Comparison of ENCODE assay signal across 8 cellular contexts in the genomic region with DNA sequence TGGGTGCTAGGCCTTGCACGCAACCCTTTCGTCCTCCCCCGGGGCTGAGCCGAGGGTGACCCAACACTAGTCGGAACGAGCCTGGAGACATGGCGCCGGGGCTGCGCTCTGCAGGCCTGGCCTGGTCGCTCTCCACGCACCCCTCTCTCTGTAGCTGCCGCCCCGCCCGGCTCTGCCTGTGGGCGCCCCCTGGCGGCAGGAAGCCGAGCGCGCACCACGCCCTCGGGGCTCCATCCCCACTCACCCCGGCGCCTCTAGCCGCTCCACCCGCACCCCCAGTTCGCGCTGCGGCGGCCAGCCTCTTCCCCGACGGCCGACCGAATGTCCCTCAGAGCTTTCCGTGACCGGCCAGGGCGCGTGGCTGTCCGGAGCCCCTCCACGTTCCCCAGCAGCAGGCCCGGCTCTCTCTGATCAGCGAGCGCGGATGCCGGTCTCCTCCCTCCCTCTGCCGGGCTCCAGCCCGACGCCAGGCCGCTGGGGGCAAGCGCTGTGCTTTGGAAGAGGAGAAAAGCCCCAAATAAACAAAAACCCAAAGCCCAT. TPM values are rescaled to one million over a fixed set of nuclear protein-coding genes. Genes with fewer than 3 reads are reported as not detected.
DNase-seq lines count a peak whose midpoint lies in the region; ATAC-seq, FAIRE-seq and TF ChIP-seq lines count a peak whose summit lies in the region.

No MANE protein-coding gene starts in this region.

- POLR2A ChIA-PET in RWPE1 (lab: Yijun Ruan, JAX; ENCODE audit: low non-redundant PET) = no interaction called here

- peaks cover 0 to 12% (median 7%) of the 10 kb centered on the region in 3 donors for H3K4me1 ChIP-seq in pancreas
- H3K4me1 ChIP-seq in upper lobe of right lung = peaks cover 27% of the 10 kb centered on the region

- H3K9me3 Mint-ChIP-seq in glutamatergic neuron (ENCODE audit: unreplicated experiment) = peaks cover 6% of the 10 kb centered on the region

- H3K27ac ChIP-seq in C4-2B (no peak overlapping the region), RWPE1 (no peak overlapping the region), pancreas (no peak overlapping the region), upper lobe of right lung (no peak overlapping the region)

- intact Hi-C loops in pancreas (cut with DNase I) = loop anchor here in 1 of 3 donors (5.0 kb wide), 1 partner anchor 366 kb away; no protein-coding TSS in a partner anchor
- intact Hi-C loops in upper lobe of right lung (cut with DNase I) = no loop called here

- no peaks in the 10 kb centered on the region for H3K9me3 ChIP-seq in pancreas
- no peaks in the 10 kb centered on the region for H3K9me3 ChIP-seq in upper lobe of right lung

- no peak overlapping the region for H3K27ac Mint-ChIP-seq in glutamatergic neuron (ENCODE audit: unreplicated experiment)

- H3K36me3 ChIP-seq in pancreas = no peaks in the 10 kb centered on the region
- H3K36me3 ChIP-seq in upper lobe of right lung = no peaks in the 10 kb centered on the region

- no peaks in the 10 kb centered on the region for H3K36me3 Mint-ChIP-seq in glutamatergic neuron (ENCODE audit: unreplicated experiment)

- TF ChIP-seq CTCF in C4-2B (conservative IDR thresholded peaks at IDR 0.05) (peak; percentile 98), RWPE1 (conservative IDR thresholded peaks at IDR 0.05; ENCODE audit: low read depth) (peak; percentile 85), glutamatergic neuron (IDR thresholded peaks at IDR 0.05; ENCODE audit: partially characterized antibody, unreplicated experiment) (peak; percentile 100), pancreas (IDR thresholded peaks at IDR 0.05) (peak; percentile 93 to 98 (median 98)), upper lobe of right lung (IDR thresholded peaks at IDR 0.05) (peak; percentile 89)

- FAIRE-seq in pancreas (lab: Jason Lieb, UNC) = no peak

- H3K27me3 ChIP-seq in pancreas (peaks cover 6 to 63% (median 9%) of the 10 kb centered on the region in 4 donors), upper lobe of right lung (peaks cover 99% of the 10 kb centered on the region)

- peak overlapping the region; percentile 61 for H3K4me3 Mint-ChIP-seq in glutamatergic neuron (ENCODE audit: unreplicated experiment)

- peaks cover 22% of the 10 kb centered on the region for H3K27me3 Mint-ChIP-seq in glutamatergic neuron (ENCODE audit: unreplicated experiment)

- WGBS in pancreas, 2 donors = 1% methylated on average over 36 to 49 of the region's 49 CpGs

- ATAC-seq in GM19324 (IDR thresholded peaks at IDR 0.05; ENCODE audit: low FRiP score, unreplicated experiment) = peak; percentile 85
- ATAC-seq in HG03432 (IDR thresholded peaks at IDR 0.05; ENCODE audit: unreplicated experiment) = peak; percentile 93
- ATAC-seq in pancreas = peak; percentile 90 to 93 (median 93)
- peak; percentile 95 for ATAC-seq in upper lobe of right lung

- H3K4me1 Mint-ChIP-seq in glutamatergic neuron (ENCODE audit: low read depth, unreplicated experiment) = peaks cover 2% of the 10 kb centered on the region

- DNase-seq in RWPE1 (ENCODE audit: low spot score) = peak; percentile 83
- peak; percentile 69 for DNase-seq in activated naive CD4-positive, alpha-beta T cell treated with Interleukin-2 at 50 U/mL for 16 hours
- DNase-seq in glutamatergic neuron = peak; percentile 85
- peak; percentile 54 to 94 (median 74) for DNase-seq in pancreas
- peak; percentile 87 for DNase-seq in upper lobe of right lung

- H3K4me3 ChIP-seq in pancreas (peak overlapping the region in 2 of 4 donors; percentile 13 to 30), upper lobe of right lung (no peak overlapping the region)

- CTCF ChIA-PET in RWPE1 (lab: Yijun Ruan, JAX) = interaction anchor here (0.6 to 5.8 kb wide), 31 partner anchors 8 to 1752 kb away, joined by 3 to 63 read pairs (median 4); partner anchors contain the start of gene ENO4

RNA-seq across cellular contexts. Expression of gene KCNK18, which starts 29.1 kb away (rescaled TPM):
- total RNA-seq in glutamatergic neuron (ENCODE audit: unreplicated experiment) = not detected
- not detected for total RNA-seq in pancreas
- not detected for polyA plus RNA-seq in pancreas
- total RNA-seq in upper lobe of right lung = not detected

RNA-seq across cellular contexts. Expression of gene VAX1, which starts 30.1 kb away (rescaled TPM):
- total RNA-seq in glutamatergic neuron (ENCODE audit: unreplicated experiment) = 0.27 TPM
- not detected for total RNA-seq in pancreas
- polyA plus RNA-seq in pancreas = not detected
- not detected for total RNA-seq in upper lobe of right lung
